In the genomic region with DNA sequence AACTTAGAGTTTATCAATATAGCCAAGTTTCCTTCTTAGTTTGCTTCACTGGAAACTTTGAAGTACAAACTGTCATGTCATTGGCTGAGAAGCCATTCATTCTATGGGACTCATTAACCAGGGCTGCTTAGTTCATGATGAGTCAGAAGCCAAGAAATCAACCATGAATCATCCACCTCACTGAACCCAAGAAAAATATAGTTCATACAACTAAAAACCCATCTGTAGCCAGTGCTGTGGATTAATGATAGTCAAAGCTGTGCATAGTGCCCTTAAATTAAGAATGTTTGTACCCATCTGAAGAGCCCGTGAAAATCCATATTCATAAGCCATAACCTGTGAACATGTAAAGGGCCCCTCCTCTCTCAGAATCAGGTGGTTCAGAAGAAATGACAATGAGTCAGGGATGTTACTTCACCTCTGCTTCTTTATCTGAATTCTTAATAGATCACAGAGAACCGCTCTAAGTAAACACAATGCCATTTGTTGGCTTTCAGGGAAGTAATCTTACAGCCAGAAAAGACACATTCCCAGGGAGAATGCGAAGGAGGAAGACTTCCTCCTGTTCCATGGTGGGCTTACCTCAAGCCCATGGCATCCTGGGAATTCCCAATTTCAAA, we compare ENCODE assay signal across 8 cellular contexts. TPM values are rescaled to one million over a fixed set of nuclear protein-coding genes. Genes with fewer than 3 reads are reported as not detected.
DNase-seq lines count a peak whose midpoint lies in the region; ATAC-seq, FAIRE-seq and TF ChIP-seq lines count a peak whose summit lies in the region.

No MANE protein-coding gene starts in this region.

- no peak for FAIRE-seq in small intestine (lab: Jason Lieb, UNC)

- H3K9me3 ChIP-seq in small intestine (ENCODE audit: control insufficient read depth, low read depth): no peaks in the 10 kb centered on the region

- no peaks in the 10 kb centered on the region for H3K27me3 ChIP-seq in small intestine (ENCODE audit: control insufficient read depth in 2 of 2, insufficient read depth in 2 of 2, low read length in 2 of 2)

- no peak for TF ChIP-seq CTCF in cardiac fibroblast (IDR thresholded peaks at IDR 0.05; ENCODE audit: low read depth, low read length)

- H3K27ac ChIP-seq in small intestine (ENCODE audit: low read depth in 1 of 2, low read length in 1 of 2) (peak overlapping the region; percentile 28 to 73), substantia nigra (ENCODE audit: low read depth, low read length, poor library complexity, severe bottlenecking) (no peak overlapping the region)

- H3K36me3 ChIP-seq in small intestine (ENCODE audit: control insufficient read depth in 2 of 2, insufficient read depth in 2 of 2, low read length in 2 of 2): no peaks in the 10 kb centered on the region

- no peak overlapping the region for H3K4me3 ChIP-seq in cardiac fibroblast (replicated peaks in 1 of 2; ENCODE audit: low read depth in 2 of 2, low read length in 2 of 2)
- H3K4me3 ChIP-seq in small intestine (ENCODE audit: low read depth in 1 of 2, low read length in 2 of 2): no peak overlapping the region

- DNase-seq in H4 (ENCODE audit: low spot score) (peak; percentile 88), M059J (ENCODE audit: low read depth) (peak; percentile 96), cardiac fibroblast (ENCODE audit: low read depth in 2 of 2) (peak; percentile 73 to 96), small intestine (peak; percentile 89), inferior parietal cortex (ENCODE audit: extremely low spot score) (no peak), KG1 (lab: John Stamatoyannopoulos, UW) (no peak), substantia nigra (lab: John Stamatoyannopoulos, UW) (no peak)

- WGBS in small intestine, 3 donors: 15 to 49% (median 26%) methylated on average over 3 of the region's 3 CpGs

- H3K4me1 ChIP-seq in small intestine (ENCODE audit: control insufficient read depth in 2 of 2, insufficient read depth in 1 of 2, low read depth in 1 of 2, low read length in 1 of 2): peaks cover 2 to 5% of the 10 kb centered on the region in 2 donors

- peak; percentile 94 for ATAC-seq in GM18502 (IDR thresholded peaks at IDR 0.05; ENCODE audit: poor library complexity, unreplicated experiment)

RNA-seq across cellular contexts. Expression of a gene that starts 25.4 kb away (rescaled TPM):
- not detected in 2 replicates for total RNA-seq in H4 (2014; rRNA removed; shearing (Covaris generic))
- total RNA-seq in M059J (2014; rRNA removed; shearing (Covaris generic)): not detected in 2 replicates
- polyA plus RNA-seq in small intestine: not detected

Comparison
In these comparisons a context has a peak if more than half of its experiments do, and no peak if none do; other contexts are left out.
1. DNase-seq: peak in H4 (single experiment), M059J (single experiment), cardiac fibroblast (2 of 2) and small intestine (single experiment); none in inferior parietal cortex (single experiment), KG1 (single experiment) and substantia nigra (0 of 49).